ENCODE assay signal across 19 cellular contexts in genomic region chr13:21528616-21529015, GRCh38.
A peak's percentile ranks its signal among the peaks of the same experiment; 100 is the strongest.
DNase-seq lines count a peak whose midpoint lies in the region; ATAC-seq and TF ChIP-seq lines count a peak whose summit lies in the region.
"Had no signal": no experiment of that assay in that cellular context is flagged by ENCODE, and none has a peak within 500 bp of the region (broad histone marks: within the 10 kb centered on the region; RNA-seq: fewer than 3 reads in every experiment).

No MANE protein-coding gene starts in this region.

- H3K27me3 ChIP-seq in ascending aorta = no peaks in the 10 kb centered on the region
- H3K27me3 ChIP-seq: right lobe of liver had no signal

- intact Hi-C loops in ascending aorta (cut with DNase I) = no loop called here

- no peak overlapping the region for H3K27ac ChIP-seq in ascending aorta
- H3K27ac ChIP-seq: 22Rv1, right lobe of liver, thoracic aorta had no signal

- ATAC-seq in HG02852 (IDR thresholded peaks at IDR 0.05; ENCODE audit: unreplicated experiment) = no peak
- ATAC-seq: effector memory CD8-positive, alpha-beta T cell; HCT116; right lobe of liver had no signal

- no peak for TF ChIP-seq CTCF in ascending aorta (IDR thresholded peaks at IDR 0.05)

- H3K4me3 ChIP-seq in ascending aorta = no peak overlapping the region
- H3K4me3 ChIP-seq: right lobe of liver, thoracic aorta had no signal

- DNase-seq in NCI-H446 treated with DMSO at 0.1 percent for 48 hours (lab: John Stamatoyannopoulos, UW) (peak; percentile 11), NCI-H446 (lab: John Stamatoyannopoulos, UW) (no peak), astrocyte of the hippocampus (ENCODE audit: low read depth, low spot score) (peak; percentile 89), iris pigment epithelial cell (ENCODE audit: low read depth) (peak; percentile 78), ascending aorta (ENCODE audit: low spot score in 2 of 2) (no peak), NCI-H510A treated with DMSO at 0.1 percent for 48 hours (lab: John Stamatoyannopoulos, UW) (no peak)
- DNase-seq in effector CD4-positive, alpha-beta T cell = no peak
- DNase-seq: activated CD4-positive, alpha-beta T cell treated with anti-CD3 and anti-CD28 coated beads for 1 hour; central memory CD4-positive, alpha-beta T cell; effector memory CD8-positive, alpha-beta T cell; glutamatergic neuron; islet precursor cell; KBM-7; right lobe of liver; stimulated activated CD4-positive, alpha-beta T cell treated with anti-CD3 and anti-CD28 coated beads, Interleukin-4, amount 100 ng/mL, for 24 hours had no signal

- H3K9me3 ChIP-seq in ascending aorta = no peaks in the 10 kb centered on the region
- H3K9me3 ChIP-seq: right lobe of liver, thoracic aorta had no signal

- H3K36me3 ChIP-seq in ascending aorta = peaks cover 0 to 11% of the 10 kb centered on the region in 2 donors
- H3K36me3 ChIP-seq: right lobe of liver had no signal

- no peaks in the 10 kb centered on the region for H3K4me1 ChIP-seq in ascending aorta

Comparison
In these comparisons a context has a peak if more than half of its experiments do, and no peak if none do; other contexts are left out.
1. DNase-seq: peak in NCI-H446 treated with DMSO at 0.1 percent for 48 hours (single experiment), astrocyte of the hippocampus (single experiment) and iris pigment epithelial cell (single experiment); none in NCI-H446 (0 of 2), ascending aorta (0 of 2), effector CD4-positive, alpha-beta T cell (single experiment) and NCI-H510A treated with DMSO at 0.1 percent for 48 hours (single experiment).